In the genomic region with DNA sequence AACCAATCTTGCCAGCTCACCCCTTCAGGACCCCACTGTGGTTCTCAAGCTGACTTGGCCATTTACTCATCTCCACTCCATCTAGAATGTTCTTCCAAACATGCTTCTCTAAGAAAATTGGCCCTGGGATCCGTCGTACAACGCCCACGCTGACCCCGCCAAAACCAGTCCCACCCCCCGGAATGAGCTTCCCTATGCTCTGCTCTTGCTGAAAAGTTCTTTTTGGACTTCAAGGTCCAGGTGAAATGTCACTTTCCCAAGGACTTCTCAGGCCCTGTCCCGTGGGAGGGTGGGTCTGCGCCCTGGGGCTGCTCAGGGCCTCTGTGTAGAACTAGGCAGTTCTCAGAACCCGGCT, we compare ENCODE assay signal across 1 cellular context.
TF ChIP-seq lines count a peak whose summit lies in the region.

No MANE protein-coding gene starts in this region.

TF ChIP-seq in GM23338, 12 proteins besides CTCF, POLR2A, EP300 and RAD21 (continued from another document):
- no peak for TF ChIP-seq EZH2 (IDR thresholded peaks at IDR 0.05; ENCODE audit: low read depth, unreplicated experiment)
